In the genomic region with DNA sequence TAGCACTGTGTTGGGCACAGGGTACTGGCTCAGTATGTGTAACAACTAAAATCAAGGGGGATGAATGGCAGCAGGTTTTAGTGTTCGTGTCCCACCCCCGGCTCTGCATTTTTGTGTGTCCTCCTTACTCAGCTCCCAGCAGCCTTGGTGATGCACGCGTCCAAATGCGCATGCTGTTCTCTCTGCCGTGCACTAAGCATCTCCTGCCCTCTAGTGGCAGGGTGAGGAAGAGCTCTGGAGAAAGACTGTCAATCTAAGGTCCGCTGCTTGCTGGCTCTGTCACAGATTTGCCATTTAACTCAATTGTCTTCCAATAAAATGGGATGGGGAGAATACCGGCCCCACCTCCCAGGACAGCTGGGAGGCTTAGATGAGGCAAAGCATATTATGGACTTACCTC, we compare ENCODE assay signal across 8 cellular contexts.
A peak's percentile ranks its signal among the peaks of the same experiment; 100 is the strongest.
DNase-seq lines count a peak whose midpoint lies in the region; ATAC-seq and TF ChIP-seq lines count a peak whose summit lies in the region.

No MANE protein-coding gene starts in this region.

- H3K4me3 Mint-ChIP-seq in chondrocyte (ENCODE audit: unreplicated experiment) (no peak overlapping the region), osteocyte (ENCODE audit: unreplicated experiment) (no peak overlapping the region)
- no peak overlapping the region for H3K4me3 Mint-ChIP-seq in naive thymus-derived CD8-positive, alpha-beta T cell

- peaks cover 8% of the 10 kb centered on the region for H3K27me3 ChIP-seq in effector memory CD4-positive, alpha-beta T cell (replicated peaks; ENCODE audit: control insufficient read depth, insufficient read depth, low read length, poor library complexity, severe bottlenecking)

- POLR2A ChIA-PET in naive thymus-derived CD8-positive, alpha-beta T cell (lab: Charles Lee): no interaction called here

- peaks cover 40% of the 10 kb centered on the region for H3K27me3 Mint-ChIP-seq in chondrocyte (ENCODE audit: low read depth)
- H3K27me3 Mint-ChIP-seq in osteocyte (ENCODE audit: unreplicated experiment): peaks cover 11% of the 10 kb centered on the region
- H3K27me3 Mint-ChIP-seq in naive thymus-derived CD8-positive, alpha-beta T cell: peaks cover 12 to 74% (median 34%) of the 10 kb centered on the region in 5 donors

- H3K4me1 Mint-ChIP-seq in chondrocyte (ENCODE audit: low read depth) (no peaks in the 10 kb centered on the region), osteocyte (ENCODE audit: unreplicated experiment) (no peaks in the 10 kb centered on the region)
- H3K4me1 Mint-ChIP-seq in naive thymus-derived CD8-positive, alpha-beta T cell: peaks cover 0 to 2% (median 0%) of the 10 kb centered on the region in 4 donors

- H3K36me3 Mint-ChIP-seq in chondrocyte (ENCODE audit: low read depth) (no peaks in the 10 kb centered on the region), osteocyte (ENCODE audit: unreplicated experiment) (no peaks in the 10 kb centered on the region)
- H3K36me3 Mint-ChIP-seq in naive thymus-derived CD8-positive, alpha-beta T cell: peaks cover 0 to 4% (median 0%) of the 10 kb centered on the region in 3 donors

- DNase-seq in NK-92 treated with Interleukin-12 subunit alpha and Interleukin-12 subunit beta, amount 100 ng/mL, for 24 hours (lab: John Stamatoyannopoulos, UW): peak; percentile 25
- DNase-seq in NK-92 (lab: John Stamatoyannopoulos, UW; ENCODE audit: unreplicated experiment) (no peak), LNCaP clone FGC (ENCODE audit: low read depth) (no peak), chondrocyte (ENCODE audit: low spot score) (no peak), osteocyte (ENCODE audit: extremely low spot score, unreplicated experiment) (no peak)
- no peak for DNase-seq in naive thymus-derived CD8-positive, alpha-beta T cell
- no peak for DNase-seq in effector memory CD4-positive, alpha-beta T cell

- no peak overlapping the region for H3K27ac ChIP-seq in effector memory CD4-positive, alpha-beta T cell (ENCODE audit: insufficient read depth, low read length, poor library complexity, severe bottlenecking)

- H3K4me1 ChIP-seq in effector memory CD4-positive, alpha-beta T cell (ENCODE audit: control insufficient read depth, insufficient read depth, low read length, poor library complexity, severe bottlenecking): no peaks in the 10 kb centered on the region

- no peaks in the 10 kb centered on the region for H3K9me3 ChIP-seq in effector memory CD4-positive, alpha-beta T cell (ENCODE audit: control insufficient read depth, low read length)

- no peak overlapping the region for H3K4me3 ChIP-seq in LNCaP clone FGC (ENCODE audit: low read depth, low read length)
- no peak overlapping the region for H3K4me3 ChIP-seq in effector memory CD4-positive, alpha-beta T cell (ENCODE audit: insufficient read depth, low read depth, low read length, poor library complexity, severe bottlenecking)

- H3K27ac Mint-ChIP-seq in chondrocyte (ENCODE audit: unreplicated experiment): no peak overlapping the region
- no peak overlapping the region for H3K27ac Mint-ChIP-seq in osteocyte (ENCODE audit: unreplicated experiment)
- no peak overlapping the region for H3K27ac Mint-ChIP-seq in naive thymus-derived CD8-positive, alpha-beta T cell

- H3K9me3 Mint-ChIP-seq in chondrocyte (ENCODE audit: low read depth): no peaks in the 10 kb centered on the region
- no peaks in the 10 kb centered on the region for H3K9me3 Mint-ChIP-seq in osteocyte (ENCODE audit: unreplicated experiment)
- peaks cover 0 to 16% (median 0%) of the 10 kb centered on the region in 9 donors for H3K9me3 Mint-ChIP-seq in naive thymus-derived CD8-positive, alpha-beta T cell

- TF ChIP-seq CTCF in LNCaP clone FGC (IDR thresholded peaks at IDR 0.05; ENCODE audit: control insufficient read depth, extremely low read depth, insufficient read depth) (peak; percentile 84), chondrocyte (IDR thresholded peaks at IDR 0.05) (peak; percentile 75), osteocyte (IDR thresholded peaks at IDR 0.05) (peak; percentile 60)

- no peak for ATAC-seq in naive thymus-derived CD8-positive, alpha-beta T cell
- no peak for ATAC-seq in HG03521 (IDR thresholded peaks at IDR 0.05; ENCODE audit: unreplicated experiment)

- no peaks in the 10 kb centered on the region for H3K36me3 ChIP-seq in effector memory CD4-positive, alpha-beta T cell (ENCODE audit: control insufficient read depth, insufficient read depth, low read length)
